Comparison of ENCODE assay signal across 17 cellular contexts in the genomic region with DNA sequence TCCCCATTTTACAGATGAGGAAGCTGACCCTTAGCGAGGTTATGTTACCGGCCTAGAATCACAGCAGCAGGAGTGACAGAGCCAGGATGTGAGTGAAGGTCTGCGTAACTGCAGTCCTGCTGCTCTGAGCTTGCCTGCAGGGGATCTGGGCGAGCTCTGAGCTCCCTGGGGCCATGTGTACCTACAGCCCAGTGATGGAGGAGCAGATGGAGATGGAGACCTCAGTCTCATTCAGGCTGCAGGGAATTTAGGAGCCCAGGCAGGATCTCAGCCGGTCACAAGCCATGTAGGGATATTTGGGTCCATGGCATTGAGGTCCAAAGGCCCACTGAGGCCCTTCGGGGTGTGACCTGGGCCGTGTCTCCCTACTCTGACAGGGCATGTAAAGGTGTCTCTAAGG.
"Had no signal": no experiment of that assay in that cellular context is flagged by ENCODE, and none has a peak within 500 bp of the region (broad histone marks: within the 10 kb centered on the region; RNA-seq: fewer than 3 reads in every experiment).

No MANE protein-coding gene starts in this region.

- H3K9me3 ChIP-seq: esophagus squamous epithelium, right lobe of liver, upper lobe of left lung had no signal

- H3K36me3 Mint-ChIP-seq: activated naive CD8-positive, alpha-beta T cell had no signal

- H3K4me2 ChIP-seq: smooth muscle cell had no signal

- H3K4me3 Mint-ChIP-seq: activated naive CD8-positive, alpha-beta T cell; activated T-cell treated with anti-CD3 and anti-CD28 coated beads, Interleukin-2, amount 50 U/mL, for 24 hours had no signal

- H3K27me3 ChIP-seq: right lobe of liver, upper lobe of left lung had no signal

- H3K27ac Mint-ChIP-seq: activated naive CD8-positive, alpha-beta T cell; activated T-cell treated with anti-CD3 and anti-CD28 coated beads, Interleukin-2, amount 50 U/mL, for 24 hours had no signal

- H3K4me3 ChIP-seq: esophagus squamous epithelium, right lobe of liver, smooth muscle cell, upper lobe of left lung had no signal

- H3K9me3 Mint-ChIP-seq: activated T-cell treated with anti-CD3 and anti-CD28 coated beads, Interleukin-2, amount 50 U/mL, for 24 hours had no signal

- H3K36me3 ChIP-seq: esophagus squamous epithelium, right lobe of liver, upper lobe of left lung had no signal

- ATAC-seq: activated CD4-positive, CD25-positive, alpha-beta regulatory T cell treated with anti-CD3 and anti-CD28 coated beads, Interleukin-2, amount 50 U/mL, for 24 hours; right lobe of liver had no signal

- H3K4me1 ChIP-seq: esophagus squamous epithelium, right lobe of liver, upper lobe of left lung had no signal

- DNase-seq: activated CD4-positive, alpha-beta T cell treated with anti-CD3 and anti-CD28 coated beads, Interleukin-2, amount 50 U/mL, for 1 hour; activated T-cell treated with anti-CD3 and anti-CD28 coated beads, Interleukin-2, amount 50 U/mL, for 24 hours; amniotic stem cell; central memory CD4-positive, alpha-beta T cell; cortex of kidney; effector CD4-positive, alpha-beta T cell; esophagus squamous epithelium; hippocampal formation; kidney glomerular epithelial cell; stimulated activated CD4-positive, alpha-beta T cell treated with anti-CD3 and anti-CD28 coated beads, Interleukin-4, amount 100 ng/mL, for 4 hours; stimulated activated CD8-positive, alpha-beta memory T cell treated with anti-CD3 and anti-CD28 coated beads, Interleukin-4, amount 100 ng/mL, for 48 hours; stimulated activated naive CD4-positive, alpha-beta T cell treated with Interleukin-2 at 50 U/mL for 16 hours had no signal

- H3K27ac ChIP-seq: esophagus squamous epithelium, right lobe of liver, upper lobe of left lung had no signal
